ENCODE assay signal across 8 cellular contexts in genomic region chr19:11797491-11797890, GRCh38. TPM values are rescaled to one million over a fixed set of nuclear protein-coding genes. Genes with fewer than 3 reads are reported as not detected.
DNase-seq lines count a peak whose midpoint lies in the region; ATAC-seq and TF ChIP-seq lines count a peak whose summit lies in the region.

No MANE protein-coding gene starts in this region.

- peak; percentile 65 to 94 (median 86) for TF ChIP-seq CTCF in dorsolateral prefrontal cortex (IDR thresholded peaks at IDR 0.05 in 54 of 56, conservative IDR thresholded peaks at IDR 0.05 in 2 of 56; ENCODE audit: low read depth in 1 of 56, partially characterized antibody in 56 of 56)
- peak; percentile 85 to 92 for TF ChIP-seq CTCF in left lung (IDR thresholded peaks at IDR 0.05)

- H3K27me3 ChIP-seq in dorsolateral prefrontal cortex (no peaks in the 10 kb centered on the region), left lung (no peaks in the 10 kb centered on the region)

- peak; percentile 63 for DNase-seq in GDM1 (lab: John Stamatoyannopoulos, UW)
- peak; percentile 82 for DNase-seq in NCI-H524 treated with DMSO at 0.1 percent for 48 hours (lab: John Stamatoyannopoulos, UW)
- DNase-seq in activated CD4-positive, alpha-beta T cell treated with anti-CD3 and anti-CD28 coated beads, Interleukin-2, amount 50 U/mL, for 24 hours (ENCODE audit: low read depth in 1 of 2, low spot score in 1 of 2): peak; percentile 36 to 78
- DNase-seq in dorsolateral prefrontal cortex: peak; percentile 49 to 84 (median 78)
- DNase-seq in left lung: peak; percentile 86 to 87
- peak; percentile 68 for DNase-seq in stimulated activated CD4-positive, alpha-beta T cell treated with anti-CD3 and anti-CD28 coated beads, Interleukin-2, amount 100 ng/mL, for 4 hours (ENCODE audit: low read depth)

- peaks cover 11 to 22% of the 10 kb centered on the region in 2 donors for H3K4me1 ChIP-seq in left lung

- intact Hi-C loops in dorsolateral prefrontal cortex (cut with DNase I) (loop anchor here (2.0 to 5.0 kb wide), 5 partner anchors 130 to 345 kb away; partner anchors contain the start of genes ZNF20 (in 2 of the 2), ZNF700 (in 1 of the 2) and ZNF844 (in 1 of the 2)), left lung (cut with DNase I) (no loop called here)

- H3K4me3 ChIP-seq in dorsolateral prefrontal cortex (peak overlapping the region in 53 of 59 donors; percentile 0 to 93 (median 82)), left lung (no peak overlapping the region)

- no peaks in the 10 kb centered on the region for H3K36me3 ChIP-seq in left lung

- peaks cover 0 to 1% of the 10 kb centered on the region in 2 donors for H3K9me3 ChIP-seq in left lung

- ATAC-seq in HG03432 (IDR thresholded peaks at IDR 0.05; ENCODE audit: unreplicated experiment) (peak; percentile 56), left lung (peak; percentile 95), HG03095 (IDR thresholded peaks at IDR 0.05; ENCODE audit: unreplicated experiment) (no peak)

- H3K27ac ChIP-seq in dorsolateral prefrontal cortex (peak overlapping the region in 19 of 59 donors; percentile 70 to 90 (median 81)), left lung (no peak overlapping the region)

RNA-seq across cellular contexts. Expression of gene ZNF491, which starts 0.8 kb away (rescaled TPM):
- total RNA-seq in dorsolateral prefrontal cortex (10 to 100 TPM in 5 of 120 experiments, 1 to 10 TPM in 115; 3.3 to 10.8 (median 6.0) TPM), left lung (1 to 10 TPM; 2.0 to 4.1 TPM)

RNA-seq across cellular contexts. Expression of gene ZNF440, which starts 16.6 kb away (rescaled TPM):
- total RNA-seq in dorsolateral prefrontal cortex (10 to 100 TPM in 119 of 120 experiments, 1 to 10 TPM in 1; 9.1 to 27.5 (median 17.6) TPM), left lung (10 to 100 TPM; 12.6 to 18.0 TPM)

RNA-seq across cellular contexts. Expression of gene ZNF441, which starts 30.7 kb away (rescaled TPM):
- total RNA-seq in dorsolateral prefrontal cortex (10 to 100 TPM in 102 of 120 experiments, 1 to 10 TPM in 18; 5.8 to 26.6 (median 13.8) TPM), left lung (1 to 10 TPM; 5.6 to 7.4 TPM)

RNA-seq across cellular contexts. Expression of gene ZNF439, which starts 51.0 kb away (rescaled TPM):
- total RNA-seq in dorsolateral prefrontal cortex: 10 to 100 TPM; 14.0 to 27.1 (median 19.1) TPM
- 10 to 100 TPM in 1 of 2 donors, 1 to 10 TPM in 1; 7.6 to 10.7 TPM for total RNA-seq in left lung

RNA-seq across cellular contexts. Expression of gene ZNF823, which starts 58.7 kb away (rescaled TPM):
- total RNA-seq in dorsolateral prefrontal cortex: 10 to 100 TPM in 16 of 120 experiments, 1 to 10 TPM in 104; 3.1 to 13.2 (median 7.7) TPM
- 1 to 10 TPM; 5.3 to 5.5 TPM for total RNA-seq in left lung

Comparison
In these comparisons a context has a peak if more than half of its experiments do, and no peak if none do; other contexts are left out.
1. H3K4me3 ChIP-seq: peak in dorsolateral prefrontal cortex (53 of 59); none in left lung (0 of 2).
2. intact Hi-C loops: an anchor here in dorsolateral prefrontal cortex (2.0 to 5.0 kb wide); none called in left lung.
3. Peak in every context shown above with its lines, with median percentiles within 50 percentile points of each other: DNase-seq.